In genomic region chr2:223970343-223971128, GRCh38 we compare ENCODE assay signal across 8 cellular contexts. TPM values are rescaled to one million over a fixed set of nuclear protein-coding genes. Genes with fewer than 3 reads are reported as not detected.
DNase-seq lines count a peak whose midpoint lies in the region; ATAC-seq and TF ChIP-seq lines count a peak whose summit lies in the region.

No MANE protein-coding gene starts in this region.

- TF ChIP-seq CTCF in LNCaP clone FGC (IDR thresholded peaks at IDR 0.05; ENCODE audit: control insufficient read depth, extremely low read depth, insufficient read depth) (peak; percentile 82), breast epithelium (IDR thresholded peaks at IDR 0.05) (peak; percentile 75 to 83 (median 78))

- H3K27ac ChIP-seq in breast epithelium: no peak overlapping the region

- DNase-seq in Daoy (ENCODE audit: low read depth): peak; percentile 29
- DNase-seq in LNCaP clone FGC (ENCODE audit: low read depth): no peak
- DNase-seq in SKM-1 (lab: John Stamatoyannopoulos, UW; ENCODE audit: unreplicated experiment): peak; percentile 50
- peak in 1 of 2 donors; percentile 22 for DNase-seq in breast epithelium (ENCODE audit: low spot score in 2 of 2)
- peak in 1 of 2 donors; percentile 38 for DNase-seq in left colon
- DNase-seq in stimulated activated CD8-positive, alpha-beta memory T cell treated with anti-CD3 and anti-CD28 coated beads, Interleukin-4, amount 100 ng/mL, for 48 hours: peak; percentile 74
- no peak for DNase-seq in AG08396 (ENCODE audit: low spot score)

- no peaks in the 10 kb centered on the region for H3K27me3 ChIP-seq in breast epithelium

- ATAC-seq in GM21447 (IDR thresholded peaks at IDR 0.05; ENCODE audit: unreplicated experiment) (peak; percentile 83), left colon (peak; percentile 58)

- H3K4me3 ChIP-seq in LNCaP clone FGC (ENCODE audit: low read depth, low read length) (no peak overlapping the region), breast epithelium (no peak overlapping the region)

- no peaks in the 10 kb centered on the region for H3K9me3 ChIP-seq in breast epithelium

- intact Hi-C loops in breast epithelium (cut with DNase I; ENCODE audit: low total_unique reads): no loop called here
- intact Hi-C loops in left colon (cut with DNase I, micrococcal nuclease): loop anchor here in 1 of 2 donors (5.0 kb wide), 1 partner anchor 312 kb away; no protein-coding TSS in a partner anchor

- no peaks in the 10 kb centered on the region for H3K36me3 ChIP-seq in breast epithelium

- TF ChIP-seq POLR2A in breast epithelium (IDR thresholded peaks at IDR 0.05): no peak

- H3K4me1 ChIP-seq in breast epithelium: no peaks in the 10 kb centered on the region

RNA-seq across cellular contexts. Expression of gene MRPL44, which starts 13.3 kb away (rescaled TPM):
- 46.7 and 47.3 TPM in 2 replicates for total RNA-seq in Daoy (2014; rRNA removed; shearing (Covaris generic))
- total RNA-seq in breast epithelium (10 to 100 TPM; 22.4 to 27.4 (median 24.3) TPM), left colon (10 to 100 TPM; 28.6 to 35.5 TPM)

RNA-seq across cellular contexts. Expression of gene WDFY1, which starts 25.4 kb away (rescaled TPM):
- total RNA-seq in Daoy (2014; rRNA removed; shearing (Covaris generic)): 24.3 and 26.6 TPM in 2 replicates
- total RNA-seq in breast epithelium (10 to 100 TPM; 45.2 to 57.6 (median 46.2) TPM), left colon (10 to 100 TPM; 67.7 to 73.4 TPM)

Comparison
In these comparisons a context has a peak if more than half of its experiments do, and no peak if none do; other contexts are left out.
1. DNase-seq: peak in Daoy (single experiment), SKM-1 (single experiment) and stimulated activated CD8-positive, alpha-beta memory T cell treated with anti-CD3 and anti-CD28 coated beads, Interleukin-4, amount 100 ng/mL, for 48 hours (single experiment); none in LNCaP clone FGC (single experiment) and AG08396 (single experiment).